ENCODE assay signal across 8 cellular contexts in genomic region chr16:67719048-67719777, GRCh38. TPM values are rescaled to one million over a fixed set of nuclear protein-coding genes. Genes with fewer than 3 reads are reported as not detected.
A peak's percentile ranks its signal among the peaks of the same experiment; 100 is the strongest.
DNase-seq lines count a peak whose midpoint lies in the region; TF ChIP-seq lines count a peak whose summit lies in the region.

GFOD2 (minus strand) TSS chr16:67719316; CDS start chr16:67685715, 33,601 bp downstream.

- DNase-seq in ELR (ENCODE audit: low read depth) (peak; percentile 96), H7 (peak; percentile 100), MG63 (peak; percentile 85), SHP77 treated with DMSO at 0.1 percent for 48 hours (lab: John Stamatoyannopoulos, UW) (peak; percentile 89), activated gamma-delta T cell (lab: John Stamatoyannopoulos, UW) (peak; percentile 90), fibroblast of villous mesenchyme (ENCODE audit: low read depth) (peak; percentile 95), neural crest cell (ENCODE audit: low read depth, low spot score) (peak; percentile 100)

- no peaks in the 10 kb centered on the region for H3K36me3 ChIP-seq in H7 (replicated peaks; ENCODE audit: control insufficient read depth, insufficient read depth, low read length)
- no peaks in the 10 kb centered on the region for H3K36me3 ChIP-seq in MG63
- peaks cover 0 to 3% of the 10 kb centered on the region in 2 donors for H3K36me3 ChIP-seq in stomach smooth muscle (ENCODE audit: control insufficient read depth in 2 of 2, insufficient read depth in 2 of 2, low read length in 2 of 2)

- H3K4me1 ChIP-seq in stomach smooth muscle (ENCODE audit: control insufficient read depth, insufficient read depth, low read length), result peaks cover 18% of the 10 kb centered on the region

- peak within 1 kb of the TSS; percentile 96 for H3K4me3 Mint-ChIP-seq in neural crest cell

- H3K9me3 Mint-ChIP-seq in neural crest cell, result no peaks in the 10 kb centered on the region

- H3K27me3 Mint-ChIP-seq in neural crest cell (ENCODE audit: low read depth), result peaks cover 3% of the 10 kb centered on the region

- H3K9me3 ChIP-seq in MG63 (no peaks in the 10 kb centered on the region), stomach smooth muscle (ENCODE audit: control insufficient read depth in 2 of 2, low read length in 2 of 2) (no peaks in the 10 kb centered on the region)

- H3K36me3 Mint-ChIP-seq in neural crest cell (ENCODE audit: low read depth), result no peaks in the 10 kb centered on the region

- H3K27ac ChIP-seq in stomach smooth muscle (ENCODE audit: low read length), result peak within 1 kb of the TSS; percentile 81

- H3K27me3 ChIP-seq in H7 (ENCODE audit: control insufficient read depth, insufficient read depth, low read length) (no peaks in the 10 kb centered on the region), MG63 (no peaks in the 10 kb centered on the region), stomach smooth muscle (ENCODE audit: control insufficient read depth in 1 of 2, insufficient read depth in 2 of 2, low read length in 2 of 2) (no peaks in the 10 kb centered on the region)

- H3K27ac Mint-ChIP-seq in neural crest cell (ENCODE audit: unreplicated experiment), result peak within 1 kb of the TSS; percentile 96

- peaks cover 33% of the 10 kb centered on the region for H3K4me1 Mint-ChIP-seq in neural crest cell

- H3K9ac ChIP-seq in stomach smooth muscle (ENCODE audit: low read length in 2 of 2), result peak within 1 kb of the TSS; percentile 86 to 94

- H3K4me3 ChIP-seq in H7 (ENCODE audit: insufficient read depth, low read depth, low read length), result peak within 1 kb of the TSS; percentile 78
- H3K4me3 ChIP-seq in MG63, result peak within 1 kb of the TSS; percentile 93
- H3K4me3 ChIP-seq in fibroblast of villous mesenchyme (ENCODE audit: low read depth, low read length), result peak within 1 kb of the TSS; percentile 91
- H3K4me3 ChIP-seq in stomach smooth muscle (ENCODE audit: low read length in 2 of 2), result peak within 1 kb of the TSS; percentile 84 to 89

- TF ChIP-seq CTCF in fibroblast of villous mesenchyme (IDR thresholded peaks at IDR 0.05; ENCODE audit: insufficient read depth, low read depth, low read length), result no peak
- TF ChIP-seq CTCF in neural crest cell (conservative IDR thresholded peaks at IDR 0.05), result no peak

RNA-seq across cellular contexts. Expression of gene GFOD2, which starts in this region (rescaled TPM):
- total RNA-seq in H7 (2014; rRNA removed; shearing (Covaris generic)), result 25.3 and 26.2 TPM in 2 replicates
- 11.8 and 13.4 TPM in 2 replicates for total RNA-seq in MG63 (2014; rRNA removed; shearing (Covaris generic); ENCODE audit: low replicate concordance)
- total RNA-seq in fibroblast of villous mesenchyme (13.5 and 15.5 TPM in 2 replicates), neural crest cell (33.8 and 34.3 TPM in 2 replicates)

Comparison
In these comparisons a context has a peak if more than half of its experiments do, and no peak if none do; other contexts are left out.
1. Peak in every context shown above with its lines: DNase-seq, H3K4me3 ChIP-seq and H3K27ac ChIP-seq.